ENCODE assay signal across 17 cellular contexts in genomic region chr5:137200906-137201305, GRCh38.
"Had no signal": no experiment of that assay in that cellular context is flagged by ENCODE, and none has a peak within 500 bp of the region (broad histone marks: within the 10 kb centered on the region; RNA-seq: fewer than 3 reads in every experiment).

No MANE protein-coding gene starts in this region.

- ATAC-seq: activated naive CD4-positive, alpha-beta T cell treated with anti-CD3 and anti-CD28 coated beads, Interleukin-2, amount 50 U/mL, for 72 hours; left lobe of liver; pancreas; right lobe of liver; stimulated activated naive CD8-positive, alpha-beta T cell treated with anti-CD3 and anti-CD28 coated beads, Interleukin-15, amount 100 ng/mL, for 72 hours had no signal

- H3K4me1 ChIP-seq: breast epithelium, right lobe of liver, vagina had no signal

- DNase-seq: activated CD4-positive, alpha-beta T cell treated with anti-CD3 and anti-CD28 coated beads, Interleukin-2, amount 50 U/mL, for 48 hours; activated gamma-delta T cell treated with Interleukin-2 at 50 U/mL for 16 hours; adrenal gland; head of caudate nucleus; pancreas; right lobe of liver; small intestine; stimulated activated CD4-positive, alpha-beta T cell treated with anti-CD3 and anti-CD28 coated beads, Interleukin-15, amount 100 ng/mL, for 24 hours; stimulated activated CD4-positive, alpha-beta T cell treated with anti-CD3 and anti-CD28 coated beads, Interleukin-2, amount 100 ng/mL, for 48 hours; stimulated activated naive CD8-positive, alpha-beta T cell treated with anti-CD3 and anti-CD28 coated beads, Interleukin-15, amount 100 ng/mL, for 72 hours; trophoblast cell; WERI-Rb-1 had no signal

- H3K27me3 ChIP-seq: adrenal gland, breast epithelium, pancreas, right lobe of liver, vagina had no signal

- H3K4me3 ChIP-seq: adrenal gland, breast epithelium, coronary artery, pancreas, right lobe of liver, vagina had no signal

- H3K27ac ChIP-seq: adrenal gland, breast epithelium, coronary artery, pancreas, right lobe of liver, vagina, WERI-Rb-1 had no signal

- H3K36me3 ChIP-seq: adrenal gland, breast epithelium, pancreas, right lobe of liver, vagina, WERI-Rb-1 had no signal

- H3K9me3 ChIP-seq: adrenal gland, breast epithelium, pancreas, right lobe of liver, vagina had no signal
